11 cellular contexts compared by ENCODE assay signal in genomic region chr9:5714501-5715401, GRCh38.
DNase-seq lines count a peak whose midpoint lies in the region; ATAC-seq, FAIRE-seq and TF ChIP-seq lines count a peak whose summit lies in the region.
"Had no signal": no experiment of that assay in that cellular context is flagged by ENCODE, and none has a peak within 500 bp of the region (broad histone marks: within the 10 kb centered on the region; RNA-seq: fewer than 3 reads in every experiment).

No MANE protein-coding gene starts in this region.

- H4K20me1 ChIP-seq in neural progenitor cell (ENCODE audit: low read depth) = no peaks in the 10 kb centered on the region

- no peak overlapping the region for H3K27ac ChIP-seq in neural progenitor cell

- H3K27me3 ChIP-seq in neural progenitor cell = no peaks in the 10 kb centered on the region

- no peak overlapping the region for H3K27ac Mint-ChIP-seq in neural progenitor cell
- no peak overlapping the region for H3K27ac Mint-ChIP-seq in stimulated activated naive B cell treated with anti-CD40 and anti-IgM and Interleukin-4, amounts not matched to agents 10 μg/mL and 1 μg/mL and 100 μg/mL, for 72 hours
- H3K27ac Mint-ChIP-seq: activated T-helper 2 cell treated with anti-CD3 and anti-CD28 coated beads, Interferon-gamma antibody, Interleukin-2, Interleukin-4, amounts not matched to agents 10 μg/mL and 5 μg/mL and 100 μg/mL, durations not matched to agents 14 hours and 24 hours and 36 hours had no signal

- peaks cover 2% of the 10 kb centered on the region for H3K27me3 Mint-ChIP-seq in neural progenitor cell (ENCODE audit: insufficient read depth, low read depth)
- no peaks in the 10 kb centered on the region for H3K27me3 Mint-ChIP-seq in stimulated activated naive B cell treated with anti-CD40 and anti-IgM and Interleukin-4, amounts not matched to agents 10 μg/mL and 1 μg/mL and 100 μg/mL, for 72 hours

- no peak overlapping the region for H3K4me3 ChIP-seq in choroid plexus epithelial cell (ENCODE audit: low read depth, low read length)
- no peak overlapping the region for H3K4me3 ChIP-seq in neural progenitor cell
- H3K4me3 ChIP-seq: HAP-1 had no signal

- H3K4me1 ChIP-seq in neural progenitor cell = no peaks in the 10 kb centered on the region
- H3K4me1 ChIP-seq: HAP-1 had no signal

- H3K9ac ChIP-seq in neural progenitor cell = no peak overlapping the region

- no peak overlapping the region for H2AFZ ChIP-seq in neural progenitor cell (replicated peaks)

- TF ChIP-seq POLR2A in GM18505 (IDR thresholded peaks at IDR 0.05; ENCODE audit: borderline replicate concordance, extremely low read depth, insufficient read depth, insufficient read length) = no peak

- FAIRE-seq in G401.6 (lab: Jason Lieb, UNC) = peak; percentile 94

- H3K4me1 Mint-ChIP-seq in neural progenitor cell = no peaks in the 10 kb centered on the region
- H3K4me1 Mint-ChIP-seq in stimulated activated naive B cell treated with anti-CD40 and anti-IgM and Interleukin-4, amounts not matched to agents 10 μg/mL and 1 μg/mL and 100 μg/mL, for 72 hours = peaks cover 6 to 25% of the 10 kb centered on the region in 2 donors

- peak; percentile 9 for DNase-seq in NCI-H1105 (lab: John Stamatoyannopoulos, UW)
- DNase-seq in choroid plexus epithelial cell (ENCODE audit: low read depth) = peak; percentile 65
- DNase-seq in neural progenitor cell (ENCODE audit: low spot score) = peak; percentile 13
- no peak for DNase-seq in stimulated activated naive B cell treated with anti-CD40 and anti-IgM and Interleukin-4, amounts not matched to agents 10 μg/mL and 1 μg/mL and 100 μg/mL, for 72 hours
- DNase-seq in AG20443 (ENCODE audit: low spot score) = no peak
- DNase-seq: NK-92 treated with Interleukin-12 subunit alpha and Interleukin-12 subunit beta, amount 100 ng/mL, for 24 hours had no signal

- ATAC-seq in GM18505 (IDR thresholded peaks at IDR 0.05; ENCODE audit: unreplicated experiment) (no peak), GM21367 (IDR thresholded peaks at IDR 0.05; ENCODE audit: unreplicated experiment) (no peak)
- no peak for ATAC-seq in stimulated activated naive B cell treated with anti-CD40 and anti-IgM and Interleukin-4, amounts not matched to agents 10 μg/mL and 1 μg/mL and 100 μg/mL, for 72 hours (replicated peaks)

- H3K4me3 Mint-ChIP-seq in neural progenitor cell = no peak overlapping the region
- H3K4me3 Mint-ChIP-seq in stimulated activated naive B cell treated with anti-CD40 and anti-IgM and Interleukin-4, amounts not matched to agents 10 μg/mL and 1 μg/mL and 100 μg/mL, for 72 hours = no peak overlapping the region

- H3K36me3 Mint-ChIP-seq in neural progenitor cell = peaks cover 41% of the 10 kb centered on the region
- H3K36me3 Mint-ChIP-seq in stimulated activated naive B cell treated with anti-CD40 and anti-IgM and Interleukin-4, amounts not matched to agents 10 μg/mL and 1 μg/mL and 100 μg/mL, for 72 hours = peaks cover 43 to 61% of the 10 kb centered on the region in 2 donors

- H3K9me3 Mint-ChIP-seq in neural progenitor cell = peaks cover 9% of the 10 kb centered on the region
- peaks cover 2 to 4% of the 10 kb centered on the region in 2 donors for H3K9me3 Mint-ChIP-seq in stimulated activated naive B cell treated with anti-CD40 and anti-IgM and Interleukin-4, amounts not matched to agents 10 μg/mL and 1 μg/mL and 100 μg/mL, for 72 hours

- no peak overlapping the region for H3K4me2 ChIP-seq in neural progenitor cell

- no peaks in the 10 kb centered on the region for H3F3A ChIP-seq in neural progenitor cell (ENCODE audit: low read depth)

- H3K79me2 ChIP-seq in neural progenitor cell (ENCODE audit: low read depth) = no peaks in the 10 kb centered on the region

- H3K36me3 ChIP-seq in neural progenitor cell = peaks cover 12% of the 10 kb centered on the region

- peak; percentile 72 for TF ChIP-seq CTCF in choroid plexus epithelial cell (conservative IDR thresholded peaks at IDR 0.05; ENCODE audit: low read depth, low read length)
- TF ChIP-seq CTCF in neural progenitor cell (IDR thresholded peaks at IDR 0.05) = peak; percentile 43

- peaks cover 6% of the 10 kb centered on the region for H3K9me3 ChIP-seq in neural progenitor cell (ENCODE audit: low read depth)
- H3K9me3 ChIP-seq: HAP-1 had no signal

Comparison
In these comparisons a context has a peak if more than half of its experiments do, and no peak if none do; other contexts are left out.
1. DNase-seq: peak in NCI-H1105 (single experiment), choroid plexus epithelial cell (single experiment) and neural progenitor cell (single experiment); none in stimulated activated naive B cell treated with anti-CD40 and anti-IgM and Interleukin-4, amounts not matched to agents 10 μg/mL and 1 μg/mL and 100 μg/mL, for 72 hours (single experiment) and AG20443 (single experiment).